ENCODE assay signal across 9 cellular contexts in the genomic region with DNA sequence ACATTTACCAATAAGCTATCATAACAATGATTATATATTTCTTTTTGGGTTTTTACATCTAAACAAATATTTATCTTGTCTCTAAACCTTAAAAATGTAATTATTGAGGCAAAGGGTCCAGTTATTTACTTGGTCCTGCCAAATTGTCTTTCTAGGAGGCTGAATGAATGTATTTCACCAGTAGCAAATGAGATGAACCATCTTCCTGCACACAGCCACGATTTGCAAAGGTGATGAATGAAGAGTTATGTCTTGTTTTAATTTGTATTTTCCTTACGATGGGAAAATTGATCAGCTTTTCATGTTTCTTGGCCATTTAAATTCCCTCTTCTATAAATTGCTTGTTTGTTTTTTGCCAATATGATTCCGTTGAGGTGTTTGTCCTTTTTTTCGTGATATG. TPM values are rescaled to one million over a fixed set of nuclear protein-coding genes. Genes with fewer than 3 reads are reported as not detected.
DNase-seq lines count a peak whose midpoint lies in the region; ATAC-seq and TF ChIP-seq lines count a peak whose summit lies in the region.
"Had no signal": no experiment of that assay in that cellular context is flagged by ENCODE, and none has a peak within 500 bp of the region (broad histone marks: within the 10 kb centered on the region; RNA-seq: fewer than 3 reads in every experiment).

No MANE protein-coding gene starts in this region.

- peak overlapping the region; percentile 94 to 99 (median 98) for H3K4me3 Mint-ChIP-seq in CD4-positive, CD25-positive, alpha-beta regulatory T cell
- peak overlapping the region; percentile 65 for H3K4me3 Mint-ChIP-seq in dendritic cell treated with granulocyte-macrophage colony-stimulating factor and Interleukin-4, amounts not matched to agents 40 ng/mL and 50 ng/mL, for 4 days
- no peak overlapping the region for H3K4me3 Mint-ChIP-seq in endodermal cell

- H2AFZ ChIP-seq in parathyroid adenoma: no peak overlapping the region

- peak overlapping the region; percentile 94 for H3K27ac ChIP-seq in CD4-positive, CD25-positive, alpha-beta regulatory T cell (ENCODE audit: insufficient read depth, low read length, poor library complexity, severe bottlenecking)
- H3K27ac ChIP-seq in parathyroid adenoma: no peak overlapping the region
- no peak overlapping the region for H3K27ac ChIP-seq in endodermal cell (ENCODE audit: low read depth, low read length)

- WGBS in lower leg skin, 2 donors: 45 to 48% methylated on average over 4 of the region's 4 CpGs
- WGBS in endodermal cell (ENCODE audit: insufficient coverage in 1 of 2, insufficient read length in 1 of 2), 2 experiments: 82 to 86% methylated on average over 1 to 2 of the region's 4 CpGs

- no peak for DNase-seq in CD4-positive, CD25-positive, alpha-beta regulatory T cell
- no peak for DNase-seq in NB4 (ENCODE audit: low read depth)
- no peak for DNase-seq in lower leg skin (ENCODE audit: low spot score in 2 of 2)
- DNase-seq in endodermal cell: no peak
- DNase-seq: substantia nigra had no signal

- intact Hi-C loops in dendritic cell treated with granulocyte-macrophage colony-stimulating factor and Interleukin-4, amounts not matched to agents 40 ng/mL and 50 ng/mL, for 4 days (cut with micrococcal nuclease): loop anchor here (5.0 to 10.0 kb wide), 2 partner anchors 90 to 297 kb away; a partner anchor contains a TSS
- intact Hi-C loops in lower leg skin (cut with DNase I; ENCODE audit: low total_unique reads): no loop called here

- no peaks in the 10 kb centered on the region for H3K79me2 ChIP-seq in parathyroid adenoma

- no peaks in the 10 kb centered on the region for H3K27me3 ChIP-seq in CD4-positive, CD25-positive, alpha-beta regulatory T cell (ENCODE audit: control insufficient read depth, insufficient read depth, low read length)
- H3K27me3 ChIP-seq in parathyroid adenoma (ENCODE audit: control insufficient read depth, insufficient read depth, low read length) (no peaks in the 10 kb centered on the region), endodermal cell (ENCODE audit: control insufficient read depth, insufficient read depth, low read length, poor library complexity, severe bottlenecking) (peaks cover 13% of the 10 kb centered on the region)

- TF ChIP-seq CTCF in NB4 (IDR thresholded peaks at IDR 0.05; ENCODE audit: low read depth, low read length) (no peak), parathyroid adenoma (IDR thresholded peaks at IDR 0.05) (no peak), lower leg skin (IDR thresholded peaks at IDR 0.05) (no peak), endodermal cell (conservative IDR thresholded peaks at IDR 0.05) (no peak)

- H3K27me3 Mint-ChIP-seq in CD4-positive, CD25-positive, alpha-beta regulatory T cell: no peaks in the 10 kb centered on the region
- H3K27me3 Mint-ChIP-seq in dendritic cell treated with granulocyte-macrophage colony-stimulating factor and Interleukin-4, amounts not matched to agents 40 ng/mL and 50 ng/mL, for 4 days: no peaks in the 10 kb centered on the region
- peaks cover 28% of the 10 kb centered on the region for H3K27me3 Mint-ChIP-seq in endodermal cell (ENCODE audit: insufficient read depth)

- no peaks in the 10 kb centered on the region for H3K9me3 Mint-ChIP-seq in CD4-positive, CD25-positive, alpha-beta regulatory T cell
- H3K9me3 Mint-ChIP-seq in dendritic cell treated with granulocyte-macrophage colony-stimulating factor and Interleukin-4, amounts not matched to agents 40 ng/mL and 50 ng/mL, for 4 days: no peaks in the 10 kb centered on the region
- no peaks in the 10 kb centered on the region for H3K9me3 Mint-ChIP-seq in endodermal cell

- peaks cover 20% of the 10 kb centered on the region for H3K36me3 Mint-ChIP-seq in CD4-positive, CD25-positive, alpha-beta regulatory T cell
- H3K36me3 Mint-ChIP-seq in dendritic cell treated with granulocyte-macrophage colony-stimulating factor and Interleukin-4, amounts not matched to agents 40 ng/mL and 50 ng/mL, for 4 days (ENCODE audit: low read depth): peaks cover 42% of the 10 kb centered on the region
- H3K36me3 Mint-ChIP-seq in endodermal cell (ENCODE audit: low read depth): no peaks in the 10 kb centered on the region

- peak overlapping the region; percentile 100 for H3K4me3 ChIP-seq in CD4-positive, CD25-positive, alpha-beta regulatory T cell (ENCODE audit: low read depth, low read length)
- H3K4me3 ChIP-seq in NB4 (ENCODE audit: low read depth, low read length) (peak overlapping the region; percentile 96), parathyroid adenoma (ENCODE audit: low read depth, low read length) (no peak overlapping the region), lower leg skin (ENCODE audit: low read depth, poor library complexity, severe bottlenecking) (no peak overlapping the region), endodermal cell (ENCODE audit: low read length) (no peak overlapping the region)

- no peak for ATAC-seq in CD4-positive, CD25-positive, alpha-beta regulatory T cell (ENCODE audit: low read depth in 2 of 2)
- ATAC-seq in HG03520 (IDR thresholded peaks at IDR 0.05; ENCODE audit: unreplicated experiment): no peak
- ATAC-seq in HG02678 (IDR thresholded peaks at IDR 0.05; ENCODE audit: unreplicated experiment): no peak

- TF ChIP-seq POLR2A in NB4 (IDR thresholded peaks at IDR 0.05; ENCODE audit: extremely low read depth, insufficient read length): no peak
- no peak for TF ChIP-seq POLR2A in lower leg skin (IDR thresholded peaks at IDR 0.05)

- peak overlapping the region; percentile 60 to 84 (median 76) for H3K27ac Mint-ChIP-seq in CD4-positive, CD25-positive, alpha-beta regulatory T cell
- H3K27ac Mint-ChIP-seq in dendritic cell treated with granulocyte-macrophage colony-stimulating factor and Interleukin-4, amounts not matched to agents 40 ng/mL and 50 ng/mL, for 4 days: no peak overlapping the region
- H3K27ac Mint-ChIP-seq in endodermal cell: no peak overlapping the region

- H3K9ac ChIP-seq in parathyroid adenoma (no peak overlapping the region), endodermal cell (ENCODE audit: extremely low read depth, low read length, poor library complexity, severe bottlenecking) (no peak overlapping the region)

- H3K36me3 ChIP-seq in CD4-positive, CD25-positive, alpha-beta regulatory T cell (ENCODE audit: control insufficient read depth, insufficient read depth, low read length): peaks cover 14% of the 10 kb centered on the region
- no peaks in the 10 kb centered on the region for H3K36me3 ChIP-seq in parathyroid adenoma (ENCODE audit: control insufficient read depth, insufficient read depth, low read length)
- no peaks in the 10 kb centered on the region for H3K36me3 ChIP-seq in endodermal cell (ENCODE audit: control insufficient read depth, insufficient read depth, low read length)

- peaks cover 93% of the 10 kb centered on the region for H3K4me1 ChIP-seq in CD4-positive, CD25-positive, alpha-beta regulatory T cell (ENCODE audit: control insufficient read depth, insufficient read depth, low read length, poor library complexity, severe bottlenecking)
- H3K4me1 ChIP-seq in parathyroid adenoma (peaks cover 7% of the 10 kb centered on the region), endodermal cell (ENCODE audit: control insufficient read depth, insufficient read depth, low read length) (no peaks in the 10 kb centered on the region)

- no peaks in the 10 kb centered on the region for H3K9me3 ChIP-seq in CD4-positive, CD25-positive, alpha-beta regulatory T cell (ENCODE audit: control insufficient read depth in 2 of 2, low read length in 2 of 2)
- no peaks in the 10 kb centered on the region for H3K9me3 ChIP-seq in parathyroid adenoma (ENCODE audit: control insufficient read depth, low read length)
- H3K9me3 ChIP-seq in endodermal cell (ENCODE audit: control insufficient read depth, low read length): no peaks in the 10 kb centered on the region

- H3K4me1 Mint-ChIP-seq in CD4-positive, CD25-positive, alpha-beta regulatory T cell: peaks cover 53 to 82% (median 70%) of the 10 kb centered on the region in 4 donors
- H3K4me1 Mint-ChIP-seq in dendritic cell treated with granulocyte-macrophage colony-stimulating factor and Interleukin-4, amounts not matched to agents 40 ng/mL and 50 ng/mL, for 4 days (ENCODE audit: low read depth): peaks cover 70% of the 10 kb centered on the region
- H3K4me1 Mint-ChIP-seq in endodermal cell: peaks cover 2% of the 10 kb centered on the region

- H3K4me2 ChIP-seq in parathyroid adenoma (ENCODE audit: low read length): peak overlapping the region; percentile 14

RNA-seq across cellular contexts. Expression of a gene that starts 1.4 kb away (rescaled TPM):
- total RNA-seq in CD4-positive, CD25-positive, alpha-beta regulatory T cell: 335 TPM
- 100 to 1,000 TPM; 116 to 130 (median 122) TPM for polyA plus RNA-seq in CD4-positive, CD25-positive, alpha-beta regulatory T cell
- total RNA-seq in lower leg skin: 10 to 100 TPM; 48.1 to 74.6 (median 58.1) TPM
- total RNA-seq in endodermal cell: under 1 TPM; 0.11 to 0.70 TPM
- polyA plus RNA-seq in endodermal cell (2013, experiment 1 of 2): not detected
- polyA plus RNA-seq in endodermal cell (2013, experiment 2 of 2): 0.50 TPM

Comparison
In these comparisons a context has a peak if more than half of its experiments do, and no peak if none do; other contexts are left out.
1. H3K4me3 ChIP-seq: peak in CD4-positive, CD25-positive, alpha-beta regulatory T cell (single experiment) and NB4 (single experiment); none in parathyroid adenoma (single experiment), lower leg skin (single experiment) and endodermal cell (single experiment).
2. H3K27ac Mint-ChIP-seq: peak in CD4-positive, CD25-positive, alpha-beta regulatory T cell (3 of 3); none in dendritic cell treated with granulocyte-macrophage colony-stimulating factor and Interleukin-4, amounts not matched to agents 40 ng/mL and 50 ng/mL, for 4 days (single experiment) and endodermal cell (single experiment).
3. RNA of a gene that starts 1.4 kb away (total RNA-seq): 335 TPM in CD4-positive, CD25-positive, alpha-beta regulatory T cell (single experiment) and 48.1 to 74.6 TPM in lower leg skin; 0.11 to 0.70 TPM in endodermal cell; every median in the first group is over 10 times any median in the second.